ENCODE assay signal across 8 cellular contexts in the genomic region with DNA sequence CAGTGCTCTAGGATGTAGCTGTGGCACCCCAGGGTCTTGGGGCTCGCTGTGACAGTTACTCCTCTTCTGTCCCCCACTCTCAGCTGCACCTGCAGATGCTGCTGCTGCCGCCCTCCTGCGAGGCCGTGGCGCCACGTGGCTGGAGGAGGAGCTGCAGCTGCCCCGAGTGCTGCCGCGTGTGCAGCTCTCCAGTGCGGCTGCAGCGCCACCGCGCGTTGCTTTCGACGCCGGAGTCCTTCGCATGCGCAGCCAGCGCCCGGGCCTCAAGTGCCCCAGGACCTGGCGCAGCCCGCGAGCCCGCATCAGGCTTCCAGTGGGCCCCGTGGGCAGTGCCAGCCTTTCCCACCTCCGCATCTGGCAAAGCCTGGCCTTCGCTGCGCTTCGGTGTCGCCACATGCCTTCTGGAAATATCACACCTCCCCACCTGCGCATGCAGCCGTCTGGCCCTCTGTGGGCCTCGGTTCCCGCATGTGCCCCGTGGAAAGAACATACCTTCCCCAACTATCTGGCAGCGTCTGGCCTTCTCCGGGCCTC. TPM values are rescaled to one million over a fixed set of nuclear protein-coding genes. Genes with fewer than 3 reads are reported as not detected.
DNase-seq lines count a peak whose midpoint lies in the region; ATAC-seq and TF ChIP-seq lines count a peak whose summit lies in the region.

No MANE protein-coding gene starts in this region.

- TF ChIP-seq CTCF in foreskin keratinocyte (conservative IDR thresholded peaks at IDR 0.05) (peak; percentile 82), osteoblast (IDR thresholded peaks at IDR 0.05; ENCODE audit: extremely low read depth, low read depth, low read length) (peak; percentile 54), vagina (IDR thresholded peaks at IDR 0.05) (peak in 1 of 3 experiments; percentile 16)

- H2AFZ ChIP-seq in osteoblast (ENCODE audit: low read length), result peak overlapping the region; percentile 81

- H3K4me3 ChIP-seq in NT2/D1 (ENCODE audit: insufficient read length, low read depth) (peak overlapping the region; percentile 72), osteoblast (ENCODE audit: insufficient read depth, low read length) (peak overlapping the region; percentile 85), vagina (peak overlapping the region; percentile 57 to 83)

- H3K4me1 ChIP-seq in NT2/D1 (ENCODE audit: insufficient read depth, insufficient read length) (peaks cover 20% of the 10 kb centered on the region), foreskin keratinocyte (no peaks in the 10 kb centered on the region), osteoblast (ENCODE audit: insufficient read depth, low read length) (peaks cover 37% of the 10 kb centered on the region), vagina (peaks cover 80% of the 10 kb centered on the region)

- peaks cover 7% of the 10 kb centered on the region for H4K20me1 ChIP-seq in osteoblast (ENCODE audit: insufficient read depth, low read length)

- H3K79me2 ChIP-seq in osteoblast (ENCODE audit: insufficient read depth, low read length), result peaks cover 58% of the 10 kb centered on the region

- H3K9me3 ChIP-seq in NT2/D1 (ENCODE audit: insufficient read depth, low read length) (no peaks in the 10 kb centered on the region), osteoblast (ENCODE audit: low read depth, low read length) (no peaks in the 10 kb centered on the region), vagina (no peaks in the 10 kb centered on the region)

- H3K9ac ChIP-seq in NT2/D1 (ENCODE audit: insufficient read length, low read depth), result peak overlapping the region; percentile 71

- H3K27me3 ChIP-seq in NT2/D1 (ENCODE audit: insufficient read depth, insufficient read length) (no peaks in the 10 kb centered on the region), foreskin keratinocyte (no peaks in the 10 kb centered on the region), osteoblast (ENCODE audit: insufficient read depth, low read length) (no peaks in the 10 kb centered on the region), vagina (no peaks in the 10 kb centered on the region)

- no peak overlapping the region for H3K27ac ChIP-seq in foreskin keratinocyte
- H3K27ac ChIP-seq in osteoblast (ENCODE audit: low read depth, low read length), result peak overlapping the region; percentile 80
- H3K27ac ChIP-seq in vagina, result peak overlapping the region; percentile 97

- ATAC-seq in Right ventricle myocardium inferior, result peak; percentile 21
- peak; percentile 44 for ATAC-seq in foreskin keratinocyte

- intact Hi-C loops in Right ventricle myocardium inferior (cut with DNase I), result no loop called here
- intact Hi-C loops in cardiac septum (cut with DNase I), result no loop called here
- intact Hi-C loops in vagina (cut with DNase I), result no loop called here

- H3K4me2 ChIP-seq in osteoblast (ENCODE audit: insufficient read depth, low read length), result peak overlapping the region; percentile 98

- DNase-seq in Right ventricle myocardium inferior (ENCODE audit: missing footprints) (no peak), cardiac septum (ENCODE audit: low spot score) (no peak), NT2/D1 (ENCODE audit: low read depth, low spot score) (no peak), foreskin keratinocyte (peak; percentile 40 to 71), osteoblast (ENCODE audit: insufficient read length, low spot score, missing footprints) (peak; percentile 96), vagina (ENCODE audit: extremely low spot score in 2 of 2) (no peak), MV-4-11 (lab: John Stamatoyannopoulos, UW) (no peak)
- DNase-seq in activated gamma-delta T cell treated with anti-CD3 and anti-CD28 coated beads, Interleukin-2, amount 50 U/mL, for 16 hours (ENCODE audit: low read depth), result peak; percentile 53

- TF ChIP-seq POLR2A in vagina (IDR thresholded peaks at IDR 0.05), result no peak

- H3K36me3 ChIP-seq in NT2/D1 (ENCODE audit: insufficient read depth, insufficient read length, low read length) (peaks cover 29% of the 10 kb centered on the region), osteoblast (ENCODE audit: insufficient read depth, low read length) (peaks cover 9% of the 10 kb centered on the region), vagina (peaks cover 0 to 3% of the 10 kb centered on the region in 2 donors)

RNA-seq across cellular contexts. Expression of a gene that starts 0.7 kb away (rescaled TPM):
- total RNA-seq in Right ventricle myocardium inferior (13.2 TPM), cardiac septum (29.0 TPM), foreskin keratinocyte (9.8 and 11.2 TPM in 2 replicates), osteoblast (6.5 and 8.3 TPM in 2 replicates), vagina (30.9 TPM)
- 20.4 and 23.2 TPM in 2 replicates for polyA plus RNA-seq in foreskin keratinocyte

RNA-seq across cellular contexts. Expression of a gene that starts 3.3 kb away (rescaled TPM):
- total RNA-seq in Right ventricle myocardium inferior, result 7.4 TPM
- 6.5 TPM for total RNA-seq in cardiac septum
- total RNA-seq in foreskin keratinocyte, result 21.6 and 22.1 TPM in 2 replicates
- 28.0 and 30.5 TPM in 2 replicates for polyA plus RNA-seq in foreskin keratinocyte
- total RNA-seq in osteoblast, result 25.7 and 28.6 TPM in 2 replicates
- 15.5 TPM for total RNA-seq in vagina

RNA-seq across cellular contexts. Expression of a gene that starts 7.9 kb away (rescaled TPM):
- total RNA-seq in Right ventricle myocardium inferior, result 17.4 TPM
- total RNA-seq in cardiac septum, result 15.9 TPM
- 4.7 and 6.1 TPM in 2 replicates for total RNA-seq in foreskin keratinocyte
- polyA plus RNA-seq in foreskin keratinocyte, result 7.9 and 9.3 TPM in 2 replicates
- total RNA-seq in osteoblast, result 10.5 and 13.3 TPM in 2 replicates
- total RNA-seq in vagina, result 8.3 TPM

RNA-seq across cellular contexts. Expression of a gene that starts 14.7 kb away (rescaled TPM):
- total RNA-seq in Right ventricle myocardium inferior (74.5 TPM), cardiac septum (80.4 TPM), foreskin keratinocyte (166 and 198 TPM in 2 replicates), osteoblast (64.5 and 70.2 TPM in 2 replicates), vagina (145 TPM)
- 158 and 176 TPM in 2 replicates for polyA plus RNA-seq in foreskin keratinocyte

RNA-seq across cellular contexts. Expression of a gene that starts 15.7 kb away (rescaled TPM):
- total RNA-seq in Right ventricle myocardium inferior, result 11.1 TPM
- total RNA-seq in cardiac septum, result 10.9 TPM
- total RNA-seq in foreskin keratinocyte, result 3.3 and 3.9 TPM in 2 replicates
- 4.1 and 4.7 TPM in 2 replicates for polyA plus RNA-seq in foreskin keratinocyte
- total RNA-seq in osteoblast, result 6.5 and 8.7 TPM in 2 replicates
- 5.2 TPM for total RNA-seq in vagina

Comparison
In these comparisons a context has a peak if more than half of its experiments do, and no peak if none do; other contexts are left out.
1. DNase-seq: peak in activated gamma-delta T cell treated with anti-CD3 and anti-CD28 coated beads, Interleukin-2, amount 50 U/mL, for 16 hours (single experiment), foreskin keratinocyte (2 of 2) and osteoblast (single experiment); none in Right ventricle myocardium inferior (single experiment), cardiac septum (single experiment), NT2/D1 (single experiment), vagina (0 of 2) and MV-4-11 (single experiment).
2. Peak in every context shown above with its lines, with median percentiles within 50 percentile points of each other: H3K4me3 ChIP-seq.